ENCODE assay signal across 8 cellular contexts in genomic region chr2:99154643-99155536, GRCh38. TPM values are rescaled to one million over a fixed set of nuclear protein-coding genes. Genes with fewer than 3 reads are reported as not detected.
DNase-seq lines count a peak whose midpoint lies in the region; TF ChIP-seq lines count a peak whose summit lies in the region.

LIPT1 (plus strand) TSS chr2:99154967; CDS start chr2:99161958, 6,991 bp downstream.
TSGA10 (minus strand) TSS chr2:99154942; CDS start chr2:99109439, 45,503 bp downstream.

- H3K27ac ChIP-seq in SJSA1 (peak within 1 kb of the TSS; percentile 57), temporal lobe (ENCODE audit: low read depth, low read length) (peak within 1 kb of the TSS; percentile 88)

- H3K27me3 ChIP-seq in GM06990 (replicated peaks; ENCODE audit: control insufficient read depth, insufficient read depth, low read length) (no peaks in the 10 kb centered on the region), SJSA1 (replicated peaks) (no peaks in the 10 kb centered on the region)

- DNase-seq in GM06990 (ENCODE audit: extremely low read depth, insufficient read length) (peak; percentile 94), HFF-Myc (ENCODE audit: extremely low read depth, low read depth) (peak; percentile 61), MV-4-11 (lab: John Stamatoyannopoulos, UW) (peak; percentile 83), SJSA1 (ENCODE audit: low read depth in 1 of 2, low spot score in 2 of 2) (peak; percentile 85 to 87), globus pallidus (ENCODE audit: low spot score) (peak; percentile 87), occipital lobe (lab: John Stamatoyannopoulos, UW) (peak; percentile 86)
- peak; percentile 93 for DNase-seq in activated naive CD4-positive, alpha-beta T cell treated with anti-CD3 and anti-CD28 coated beads, Interleukin-2, amount 50 U/mL, for 16 hours

- peaks cover 12% of the 10 kb centered on the region; the same call in 1 of the 2 replicates for H3K4me1 ChIP-seq in SJSA1 (replicated peaks)

- peak; percentile 14 for TF ChIP-seq CTCF in GM06990 (IDR thresholded peaks at IDR 0.05; ENCODE audit: insufficient read depth, low read length, poor library complexity, severe bottlenecking)
- no peak for TF ChIP-seq CTCF in HFF-Myc (IDR thresholded peaks at IDR 0.05; ENCODE audit: low read depth, low read length, missing control alignments)

- H3K4me3 ChIP-seq in GM06990 (replicated peaks; ENCODE audit: low read depth, low read length) = peak within 1 kb of the TSS; percentile 84
- peak within 1 kb of the TSS; percentile 78 for H3K4me3 ChIP-seq in HFF-Myc (replicated peaks; ENCODE audit: low read depth, low read length)
- peak within 1 kb of the TSS; percentile 71 for H3K4me3 ChIP-seq in SJSA1

- H3K36me3 ChIP-seq in GM06990 (ENCODE audit: control insufficient read depth, insufficient read depth, low read length) (no peaks in the 10 kb centered on the region), SJSA1 (peaks cover 8% of the 10 kb centered on the region)

- no peaks in the 10 kb centered on the region for H3K9me3 ChIP-seq in SJSA1 (replicated peaks)

RNA-seq across cellular contexts. Expression of gene LIPT1, which starts in this region (rescaled TPM):
- 2.9 and 18.4 TPM in 2 replicates for total RNA-seq in SJSA1 (2014; rRNA removed; shearing (Covaris generic))
- 11.5 TPM for total RNA-seq in occipital lobe
- 6.4 TPM for total RNA-seq in temporal lobe

RNA-seq across cellular contexts. Expression of gene TSGA10, which starts in this region (rescaled TPM):
- total RNA-seq in SJSA1 (2014; rRNA removed; shearing (Covaris generic)) = 0.63 and 2.2 TPM in 2 replicates
- total RNA-seq in occipital lobe (21.1 TPM), temporal lobe (9.8 TPM)

Comparison
In these comparisons a context has a peak if more than half of its experiments do, and no peak if none do; other contexts are left out.
1. Peak in every context shown above with its lines: DNase-seq, H3K4me3 ChIP-seq and H3K27ac ChIP-seq.